29 cellular contexts compared by ENCODE assay signal in the genomic region with DNA sequence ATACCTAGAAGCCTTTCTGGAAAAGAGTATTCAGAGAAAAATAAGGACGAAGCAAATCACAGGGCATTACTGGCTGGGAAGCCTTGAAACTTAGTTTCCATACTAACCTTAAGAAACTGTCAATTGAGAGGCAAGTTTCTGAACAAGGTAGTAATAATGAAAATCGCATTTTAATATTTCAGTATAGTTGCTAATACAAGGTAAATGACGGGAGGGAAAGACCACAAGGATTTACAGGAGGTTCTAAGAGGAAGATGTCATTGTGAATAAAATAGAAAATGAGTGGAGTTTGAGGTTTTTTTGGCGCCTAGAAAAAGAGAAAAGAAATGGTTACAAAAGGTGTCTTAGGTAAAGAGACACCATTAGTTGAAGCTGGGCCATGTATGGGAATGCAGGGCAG.
"Had no signal": no experiment of that assay in that cellular context is flagged by ENCODE, and none has a peak within 500 bp of the region (broad histone marks: within the 10 kb centered on the region; RNA-seq: fewer than 3 reads in every experiment).

No MANE protein-coding gene starts in this region.

- H3K4me3 ChIP-seq: coronary artery, dorsolateral prefrontal cortex had no signal

- H3K36me3 ChIP-seq: brain microvascular endothelial cell had no signal

- DNase-seq: activated CD4-positive, alpha-beta memory T cell treated with anti-CD3 and anti-CD28 coated beads for 36 hours; activated CD4-positive, alpha-beta T cell treated with anti-CD3 and anti-CD28 coated beads for 36 hours; activated CD4-positive, alpha-beta T cell treated with anti-CD3 and anti-CD28 coated beads, Interleukin-2, amount 10 ng/mL, durations not matched to agents 24 days and 14 days; activated CD4-positive, CD25-positive, alpha-beta regulatory T cell; activated CD4-positive, CD25-positive, alpha-beta regulatory T cell treated with anti-CD3 and anti-CD28 coated beads, Interleukin-2, amount 50 U/mL, for 72 hours; activated CD8-positive, alpha-beta memory T cell treated with anti-CD3 and anti-CD28 coated beads, Interleukin-2, amount 10 ng/mL, durations not matched to agents 7 days and 5 days; activated CD8-positive, alpha-beta memory T cell treated with anti-CD3 and anti-CD28 coated beads, Interleukin-2, amount 50 U/mL, for 4 hours; activated CD8-positive, alpha-beta T cell treated with anti-CD3 and anti-CD28 coated beads, Interleukin-2, amount 10 ng/mL, durations not matched to agents 7 days and 5 days; activated gamma-delta T cell; activated naive CD4-positive, alpha-beta T cell; activated naive CD4-positive, alpha-beta T cell treated with anti-CD3 and anti-CD28 coated beads, Interleukin-2, amount 50 U/mL, for 16 hours; activated T-cell treated with anti-CD3 and anti-CD28 coated beads, Interleukin-2, amount 50 U/mL, for 1 hour; activated T-cell treated with anti-CD3 and anti-CD28 coated beads, Interleukin-2, amount 50 U/mL, for 48 hours; amniotic stem cell; anterior cingulate cortex; brain microvascular endothelial cell; central memory CD4-positive, alpha-beta T cell; cerebellar nuclear complex; dorsolateral prefrontal cortex; effector memory CD4-positive, alpha-beta T cell; endodermal cell; foreskin fibroblast; head of caudate nucleus; T-helper 2 cell had no signal

- H3K4me3 Mint-ChIP-seq: activated CD4-positive, alpha-beta memory T cell treated with anti-CD3 and anti-CD28 coated beads for 36 hours; activated CD4-positive, alpha-beta T cell treated with anti-CD3 and anti-CD28 coated beads for 36 hours; activated CD4-positive, alpha-beta T cell treated with anti-CD3 and anti-CD28 coated beads, Interleukin-2, amount 10 ng/mL, durations not matched to agents 24 days and 14 days; activated CD8-positive, alpha-beta memory T cell treated with anti-CD3 and anti-CD28 coated beads, Interleukin-2, amount 10 ng/mL, durations not matched to agents 7 days and 5 days; activated CD8-positive, alpha-beta T cell treated with anti-CD3 and anti-CD28 coated beads, Interleukin-2, amount 10 ng/mL, durations not matched to agents 7 days and 5 days; activated naive CD8-positive, alpha-beta T cell; activated T-helper 1 cell treated with anti-CD3 and anti-CD28 coated beads, Interleukin-12 subunit alpha, Interleukin-12 subunit beta, Interleukin-2, Interleukin-4 antibody, amounts not matched to agents 30 ng/mL and 10 ng/mL and 1 ng/mL, durations not matched to agents 14 hours and 24 hours and 36 hours; dendritic cell treated with granulocyte-macrophage colony-stimulating factor and Interleukin-4, amounts not matched to agents 40 ng/mL and 50 ng/mL, for 4 days; endodermal cell had no signal

- H3K9me3 Mint-ChIP-seq: activated CD4-positive, alpha-beta memory T cell treated with anti-CD3 and anti-CD28 coated beads for 36 hours; activated CD4-positive, alpha-beta T cell treated with anti-CD3 and anti-CD28 coated beads, Interleukin-2, amount 10 ng/mL, durations not matched to agents 24 days and 14 days; activated T-helper 1 cell treated with anti-CD3 and anti-CD28 coated beads, Interleukin-12 subunit alpha, Interleukin-12 subunit beta, Interleukin-2, Interleukin-4 antibody, amounts not matched to agents 30 ng/mL and 10 ng/mL and 1 ng/mL, durations not matched to agents 14 hours and 24 hours and 36 hours; dendritic cell treated with granulocyte-macrophage colony-stimulating factor and Interleukin-4, amounts not matched to agents 40 ng/mL and 50 ng/mL, for 4 days; endodermal cell had no signal

- H3K27ac ChIP-seq: brain microvascular endothelial cell, coronary artery, dorsolateral prefrontal cortex had no signal

- H3K27ac Mint-ChIP-seq: activated CD4-positive, alpha-beta memory T cell treated with anti-CD3 and anti-CD28 coated beads for 36 hours; activated CD4-positive, alpha-beta T cell treated with anti-CD3 and anti-CD28 coated beads for 36 hours; activated CD4-positive, alpha-beta T cell treated with anti-CD3 and anti-CD28 coated beads, Interleukin-2, amount 10 ng/mL, durations not matched to agents 24 days and 14 days; activated CD8-positive, alpha-beta memory T cell treated with anti-CD3 and anti-CD28 coated beads, Interleukin-2, amount 10 ng/mL, durations not matched to agents 7 days and 5 days; activated CD8-positive, alpha-beta T cell treated with anti-CD3 and anti-CD28 coated beads, Interleukin-2, amount 10 ng/mL, durations not matched to agents 7 days and 5 days; activated naive CD8-positive, alpha-beta T cell; activated T-helper 1 cell treated with anti-CD3 and anti-CD28 coated beads, Interleukin-12 subunit alpha, Interleukin-12 subunit beta, Interleukin-2, Interleukin-4 antibody, amounts not matched to agents 30 ng/mL and 10 ng/mL and 1 ng/mL, durations not matched to agents 14 hours and 24 hours and 36 hours; dendritic cell treated with granulocyte-macrophage colony-stimulating factor and Interleukin-4, amounts not matched to agents 40 ng/mL and 50 ng/mL, for 4 days; endodermal cell had no signal

- H3K4me1 Mint-ChIP-seq: activated CD4-positive, alpha-beta T cell treated with anti-CD3 and anti-CD28 coated beads for 36 hours; activated CD4-positive, alpha-beta T cell treated with anti-CD3 and anti-CD28 coated beads, Interleukin-2, amount 10 ng/mL, durations not matched to agents 24 days and 14 days; activated CD8-positive, alpha-beta memory T cell treated with anti-CD3 and anti-CD28 coated beads, Interleukin-2, amount 10 ng/mL, durations not matched to agents 7 days and 5 days; endodermal cell had no signal

- ATAC-seq: activated CD4-positive, alpha-beta T cell treated with anti-CD3 and anti-CD28 coated beads for 36 hours; activated CD8-positive, alpha-beta memory T cell treated with anti-CD3 and anti-CD28 coated beads, Interleukin-2, amount 10 ng/mL, durations not matched to agents 7 days and 5 days; activated CD8-positive, alpha-beta T cell treated with anti-CD3 and anti-CD28 coated beads, Interleukin-2, amount 10 ng/mL, durations not matched to agents 7 days and 5 days; esophagus mucosa had no signal

- H3K27me3 Mint-ChIP-seq: activated CD4-positive, alpha-beta memory T cell treated with anti-CD3 and anti-CD28 coated beads for 36 hours; activated CD4-positive, alpha-beta T cell treated with anti-CD3 and anti-CD28 coated beads for 36 hours; activated CD8-positive, alpha-beta memory T cell treated with anti-CD3 and anti-CD28 coated beads, Interleukin-2, amount 10 ng/mL, durations not matched to agents 7 days and 5 days; activated naive CD8-positive, alpha-beta T cell had no signal

- H3K27me3 ChIP-seq: brain microvascular endothelial cell, dorsolateral prefrontal cortex had no signal

- H3K36me3 Mint-ChIP-seq: activated CD4-positive, alpha-beta memory T cell treated with anti-CD3 and anti-CD28 coated beads for 36 hours; activated CD8-positive, alpha-beta memory T cell treated with anti-CD3 and anti-CD28 coated beads, Interleukin-2, amount 10 ng/mL, durations not matched to agents 7 days and 5 days; activated naive CD8-positive, alpha-beta T cell had no signal
